Comparison of ENCODE assay signal across 17 cellular contexts in the genomic region with DNA sequence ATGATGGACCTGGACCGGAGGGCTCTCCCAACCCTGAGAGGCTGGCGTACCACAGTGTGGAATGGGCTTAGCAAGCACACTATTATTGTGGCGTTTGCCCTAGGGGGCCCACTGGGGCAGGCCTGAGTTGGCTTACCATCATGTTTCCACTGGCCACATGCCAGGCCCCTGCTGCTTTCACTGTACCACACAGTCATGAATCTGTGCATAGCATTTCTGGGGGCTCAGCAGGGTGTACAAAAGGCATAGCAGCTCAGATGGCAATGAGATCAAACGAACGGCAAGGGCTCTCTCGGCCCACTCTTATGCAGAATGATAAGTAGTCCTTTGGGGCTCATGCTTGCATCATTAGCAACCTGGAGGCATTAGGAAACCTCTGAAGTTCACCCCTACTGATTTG.
DNase-seq lines count a peak whose midpoint lies in the region; ATAC-seq and TF ChIP-seq lines count a peak whose summit lies in the region.
"Had no signal": no experiment of that assay in that cellular context is flagged by ENCODE, and none has a peak within 500 bp of the region (broad histone marks: within the 10 kb centered on the region; RNA-seq: fewer than 3 reads in every experiment).

No MANE protein-coding gene starts in this region.

- H4K20me1 ChIP-seq in PC-3 (ENCODE audit: low read length): no peaks in the 10 kb centered on the region

- no peaks in the 10 kb centered on the region for H3K9me2 ChIP-seq in PC-3 (replicated peaks; ENCODE audit: low read length)

- TF ChIP-seq POLR2A in thyroid gland (IDR thresholded peaks at IDR 0.05): no peak

- CTCF ChIA-PET in PC-3 (lab: Charles Lee): no interaction called here

- H3K9me3 ChIP-seq in PC-3 (ENCODE audit: low read length): no peaks in the 10 kb centered on the region
- H3K9me3 ChIP-seq in thyroid gland: no peaks in the 10 kb centered on the region
- H3K9me3 ChIP-seq: lower lobe of right lung had no signal

- H3K9ac ChIP-seq in PC-3 (ENCODE audit: low read length): no peak overlapping the region; the same call in 1 of the 2 replicates
- H3K9ac ChIP-seq: KMS-11 had no signal

- no peak overlapping the region for H3K4me2 ChIP-seq in PC-3 (ENCODE audit: low read length)
- H3K4me2 ChIP-seq: KMS-11 had no signal

- no peak overlapping the region for H2AFZ ChIP-seq in PC-3 (ENCODE audit: low read length)

- H3K79me2 ChIP-seq in PC-3 (ENCODE audit: low read length): peaks cover 5% of the 10 kb centered on the region; the same call in 1 of the 2 replicates

- peak; percentile 82 for DNase-seq in DMS 273 (lab: John Stamatoyannopoulos, UW; ENCODE audit: unreplicated experiment)
- peak; percentile 84 for DNase-seq in NCI-H128 (lab: John Stamatoyannopoulos, UW; ENCODE audit: unreplicated experiment)
- no peak for DNase-seq in PC-3
- DNase-seq in iris pigment epithelial cell (ENCODE audit: low read depth): peak; percentile 46
- DNase-seq in MV-4-11 (lab: John Stamatoyannopoulos, UW): no peak
- DNase-seq in putamen (ENCODE audit: low spot score): no peak
- DNase-seq in activated naive CD4-positive, alpha-beta T cell (lab: John Stamatoyannopoulos, UW): no peak
- DNase-seq in thyroid gland: no peak
- DNase-seq: activated naive CD8-positive, alpha-beta T cell treated with anti-CD3 and anti-CD28 coated beads, Interleukin-2, amount 50 U/mL, for 24 hours; activated T-cell treated with anti-CD3 and anti-CD28 coated beads, Interleukin-2, amount 50 U/mL, for 1 hour; CD4-positive, alpha-beta T cell; GDM1; lower lobe of right lung; stimulated activated naive B cell treated with anti-CD40 and anti-IgM and Interleukin-4, amounts not matched to agents 10 μg/mL and 1 μg/mL and 100 μg/mL, for 72 hours; T-helper 17 cell had no signal

- no TSS peak for BruUV-seq in PC-3 (replicated peaks; lab: Mats Ljungman, UMichigan)

- ATAC-seq in PC-3: no peak
- ATAC-seq: activated naive CD8-positive, alpha-beta T cell treated with anti-CD3 and anti-CD28 coated beads, Interleukin-2, amount 50 U/mL, for 24 hours; lower lobe of right lung; stimulated activated naive B cell treated with anti-CD40 and anti-IgM and Interleukin-4, amounts not matched to agents 10 μg/mL and 1 μg/mL and 100 μg/mL, for 72 hours; T-helper 17 cell had no signal

- WGBS in thyroid gland, 2 donors: 66 to 81% methylated on average over 6 of the region's 6 CpGs

- H3K27ac ChIP-seq in PC-3 (ENCODE audit: low read length) (0 out of 2 replicates have a peak overlapping the region, but pooled peaks have one; percentile 1), thyroid gland (no peak overlapping the region)
- H3K27ac ChIP-seq: KMS-11, lower lobe of right lung, RWPE1 had no signal

- no peak for TF ChIP-seq CTCF in PC-3 (conservative IDR thresholded peaks at IDR 0.05; ENCODE audit: low read depth, low read length)
- TF ChIP-seq CTCF in thyroid gland (IDR thresholded peaks at IDR 0.05): no peak

- peaks cover 24% of the 10 kb centered on the region for H3F3A ChIP-seq in PC-3 (ENCODE audit: low read length, unreplicated experiment)

- POLR2A ChIA-PET in PC-3 (lab: Charles Lee; ENCODE audit: unreplicated experiment): no interaction called here

- H3K27me3 ChIP-seq in PC-3 (ENCODE audit: low read length) (no peaks in the 10 kb centered on the region), thyroid gland (no peaks in the 10 kb centered on the region)

- H3K4me3 ChIP-seq in PC-3 (ENCODE audit: low read length): no peak overlapping the region
- no peak overlapping the region for H3K4me3 ChIP-seq in thyroid gland (replicated peaks in 1 of 3)
- H3K4me3 ChIP-seq: lower lobe of right lung had no signal

- H3K4me1 ChIP-seq in PC-3 (ENCODE audit: insufficient read depth, low read length): peaks cover 88% of the 10 kb centered on the region
- peaks cover 45 to 67% of the 10 kb centered on the region in 2 donors for H3K4me1 ChIP-seq in thyroid gland

- intact Hi-C loops in PC-3 (cut with micrococcal nuclease): no loop called here
- intact Hi-C loops in thyroid gland (cut with DNase I): no loop called here

- no peaks in the 10 kb centered on the region for H3K36me3 ChIP-seq in PC-3 (ENCODE audit: low read depth, low read length)
- H3K36me3 ChIP-seq in thyroid gland: no peaks in the 10 kb centered on the region
- H3K36me3 ChIP-seq: lower lobe of right lung had no signal

Comparison
In these comparisons a context has a peak if more than half of its experiments do, and no peak if none do; other contexts are left out.
1. DNase-seq: peak in DMS 273 (single experiment), NCI-H128 (single experiment) and iris pigment epithelial cell (single experiment); none in PC-3 (single experiment), MV-4-11 (single experiment), putamen (single experiment), activated naive CD4-positive, alpha-beta T cell (0 of 4) and thyroid gland (0 of 2).